ENCODE assay signal across 10 cellular contexts in the genomic region with DNA sequence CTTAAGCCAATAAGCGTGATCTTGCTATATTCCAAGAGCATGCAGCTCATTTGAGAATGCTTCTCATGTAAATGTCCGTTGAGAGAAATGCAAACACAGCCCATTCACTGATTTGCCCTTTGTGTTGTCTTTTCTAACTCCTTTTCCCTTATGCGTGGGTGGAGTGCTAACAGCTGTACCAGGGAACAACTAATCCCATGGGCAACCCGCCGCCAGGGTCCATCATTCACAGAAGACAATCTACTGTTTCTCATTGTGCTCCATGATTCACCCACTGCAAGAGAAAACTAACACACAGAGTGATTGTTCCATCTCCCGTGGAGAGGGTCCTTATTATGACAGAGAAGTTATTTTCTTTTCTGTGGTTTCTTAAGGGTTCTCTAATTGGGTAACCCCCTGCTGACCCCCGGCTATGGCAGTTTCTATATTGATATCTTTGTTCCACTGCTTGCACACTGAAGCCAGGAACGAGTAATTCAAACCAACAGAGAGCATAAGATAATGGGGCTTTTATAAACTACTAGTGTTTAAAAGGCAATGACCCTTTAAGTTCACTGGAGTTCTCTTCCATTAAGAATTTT.
A peak's percentile ranks its signal among the peaks of the same experiment; 100 is the strongest.
DNase-seq lines count a peak whose midpoint lies in the region; ATAC-seq, FAIRE-seq and TF ChIP-seq lines count a peak whose summit lies in the region.
"Had no signal": no experiment of that assay in that cellular context is flagged by ENCODE, and none has a peak within 500 bp of the region (broad histone marks: within the 10 kb centered on the region; RNA-seq: fewer than 3 reads in every experiment).

No MANE protein-coding gene starts in this region.

- no peaks in the 10 kb centered on the region for H3K36me3 Mint-ChIP-seq in CD4-positive, alpha-beta T cell (ENCODE audit: low read depth)

- H3K36me3 ChIP-seq in pancreas = no peaks in the 10 kb centered on the region
- H3K36me3 ChIP-seq: vagina had no signal

- no peaks in the 10 kb centered on the region for H3K4me1 ChIP-seq in pancreas
- H3K4me1 ChIP-seq: vagina had no signal

- TF ChIP-seq CTCF in CD4-positive, alpha-beta T cell (IDR thresholded peaks at IDR 0.05) = no peak
- no peak for TF ChIP-seq CTCF in pancreas (IDR thresholded peaks at IDR 0.05)

- no peak for FAIRE-seq in urothelium cell line (lab: Jason Lieb, UNC)
- FAIRE-seq in pancreas (lab: Jason Lieb, UNC) = no peak

- no peaks in the 10 kb centered on the region for H3K27me3 ChIP-seq in CD4-positive, alpha-beta T cell (ENCODE audit: control insufficient read depth, insufficient read depth, low read length)
- H3K27me3 ChIP-seq in pancreas = no peaks in the 10 kb centered on the region
- H3K27me3 ChIP-seq: vagina had no signal

- CTCF ChIA-PET in CD4-positive, alpha-beta T cell (lab: Charles Lee) = no interaction called here

- WGBS in pancreas, 2 donors = 26% methylated on average over 8 of the region's 8 CpGs

- H3K9me3 ChIP-seq in CD4-positive, alpha-beta T cell (ENCODE audit: control insufficient read depth, low read length) = no peaks in the 10 kb centered on the region
- no peaks in the 10 kb centered on the region for H3K9me3 ChIP-seq in pancreas
- H3K9me3 ChIP-seq: vagina had no signal

- H3K4me3 ChIP-seq in pancreas = no peak overlapping the region
- H3K4me3 ChIP-seq: vagina had no signal

- POLR2A ChIA-PET in CD4-positive, alpha-beta T cell (lab: Charles Lee) = no interaction called here

- H3K27me3 Mint-ChIP-seq in CD4-positive, alpha-beta T cell = peaks cover 5% of the 10 kb centered on the region

- H3K27ac Mint-ChIP-seq in CD4-positive, alpha-beta T cell = no peak overlapping the region

- H3K27ac ChIP-seq in CD4-positive, alpha-beta T cell (ENCODE audit: low read depth, low read length) = no peak overlapping the region
- no peak overlapping the region for H3K27ac ChIP-seq in pancreas
- H3K27ac ChIP-seq: vagina had no signal

- H3K4me3 Mint-ChIP-seq in CD4-positive, alpha-beta T cell = no peak overlapping the region

- no peaks in the 10 kb centered on the region for H3K4me1 Mint-ChIP-seq in CD4-positive, alpha-beta T cell (ENCODE audit: low read depth)

- peak in 1 of 2 donors; percentile 58 for ATAC-seq in left cardiac atrium
- ATAC-seq in CD4-positive, alpha-beta T cell (ENCODE audit: poor library complexity) = no peak
- no peak for ATAC-seq in pancreas
- ATAC-seq: Panc1 had no signal

- DNase-seq in left cardiac atrium (peak; percentile 34), cardiac septum (ENCODE audit: low spot score) (no peak), RPMI7951 (ENCODE audit: low read depth) (peak; percentile 65), iris pigment epithelial cell (ENCODE audit: low read depth) (peak; percentile 61), urothelium cell line (ENCODE audit: low spot score) (peak; percentile 35), iPS-NIHi11 (ENCODE audit: low spot score) (no peak), pancreas (no peak)
- DNase-seq in CD4-positive, alpha-beta T cell = no peak

- H3K9me3 Mint-ChIP-seq in CD4-positive, alpha-beta T cell = no peaks in the 10 kb centered on the region

- intact Hi-C loops in left cardiac atrium (cut with DNase I) (no loop called here), cardiac septum (cut with DNase I) (no loop called here), pancreas (cut with DNase I) (no loop called here)
- intact Hi-C loops in CD4-positive, alpha-beta T cell (cut with DNase I, micrococcal nuclease) = no loop called here

Comparison
In these comparisons a context has a peak if more than half of its experiments do, and no peak if none do; other contexts are left out.
1. DNase-seq: peak in left cardiac atrium (single experiment), RPMI7951 (single experiment), iris pigment epithelial cell (single experiment) and urothelium cell line (single experiment); none in cardiac septum (single experiment), CD4-positive, alpha-beta T cell (0 of 10), iPS-NIHi11 (single experiment) and pancreas (0 of 6).